ENCODE assay signal across 8 cellular contexts in genomic region chr2:28869494-28870145, GRCh38. TPM values are rescaled to one million over a fixed set of nuclear protein-coding genes. Genes with fewer than 3 reads are reported as not detected.
DNase-seq lines count a peak whose midpoint lies in the region; ATAC-seq and TF ChIP-seq lines count a peak whose summit lies in the region.

No MANE protein-coding gene starts in this region.

- H3K27me3 ChIP-seq in body of pancreas (no peaks in the 10 kb centered on the region), left lung (no peaks in the 10 kb centered on the region)

- TF ChIP-seq POLR2A in body of pancreas (IDR thresholded peaks at IDR 0.05) = no peak

- ATAC-seq in activated CD4-positive, alpha-beta T cell treated with anti-CD3 and anti-CD28 coated beads for 36 hours = peak; percentile 10
- ATAC-seq in body of pancreas (peak; percentile 25), left lung (peak; percentile 49)

- H3K27ac Mint-ChIP-seq in activated CD4-positive, alpha-beta T cell treated with anti-CD3 and anti-CD28 coated beads for 36 hours = peak overlapping the region; percentile 97

- POLR2A ChIA-PET in activated CD4-positive, alpha-beta T cell treated with anti-CD3 and anti-CD28 coated beads for 36 hours (lab: Charles Lee) = interaction anchor here (0.5 to 1.3 kb wide), 6 partner anchors 13 to 118 kb away, joined by 3 to 12 read pairs (median 4); partner anchors contain the start of genes PPP1CB and WDR43
- POLR2A ChIA-PET in HEK293 (lab: Yijun Ruan, JAX) = interaction anchor here (0.7 to 2.3 kb wide), 10 partner anchors 10 to 306 kb away, joined by 3 to 32 read pairs (median 4); partner anchors contain the start of gene WDR43

- peak overlapping the region; percentile 80 for H3K4me3 ChIP-seq in HEK293 (ENCODE audit: low read depth, low read length)
- peak overlapping the region; percentile 67 to 95 for H3K4me3 ChIP-seq in body of pancreas
- H3K4me3 ChIP-seq in left lung = peak overlapping the region; percentile 73 to 93

- CTCF ChIA-PET in activated CD4-positive, alpha-beta T cell treated with anti-CD3 and anti-CD28 coated beads for 36 hours (lab: Charles Lee) = interaction anchor here (0.7 to 2.0 kb wide), 7 partner anchors 9 to 302 kb away, joined by 3 to 8 read pairs (median 3); partner anchors contain the start of gene WDR43
- CTCF ChIA-PET in HEK293 (lab: Yijun Ruan, JAX) = no interaction called here

- H3K27ac ChIP-seq in HEK293 (ENCODE audit: extremely low read depth, low read depth, low read length) (peak overlapping the region; percentile 66), body of pancreas (peak overlapping the region; percentile 68 to 91 (median 77)), left lung (peak overlapping the region; percentile 54 to 73), substantia nigra (ENCODE audit: low read depth, low read length, poor library complexity, severe bottlenecking) (peak overlapping the region; percentile 74)

- intact Hi-C loops in activated CD4-positive, alpha-beta T cell treated with anti-CD3 and anti-CD28 coated beads for 36 hours (cut with DNase I, micrococcal nuclease) = loop anchor here (1.0 to 5.0 kb wide), 8 partner anchors 25 to 1277 kb away; partner anchors contain the start of genes SPDYA (in 2 of the 2), WDR43 (in 2 of the 2), FOSL2 (in 1 of the 2) and PPP1CB (in 1 of the 2)
- intact Hi-C loops in body of pancreas (cut with DNase I) (no loop called here), left lung (cut with DNase I) (no loop called here)

- peaks cover 31% of the 10 kb centered on the region for H3K4me1 Mint-ChIP-seq in activated CD4-positive, alpha-beta T cell treated with anti-CD3 and anti-CD28 coated beads for 36 hours

- TF ChIP-seq CTCF in HEK293 (tag by site-specific recombination; IDR thresholded peaks at IDR 0.05) = no peak
- no peak for TF ChIP-seq CTCF in body of pancreas (IDR thresholded peaks at IDR 0.05)
- no peak for TF ChIP-seq CTCF in left lung (IDR thresholded peaks at IDR 0.05)

- no peaks in the 10 kb centered on the region for H3K9me3 Mint-ChIP-seq in activated CD4-positive, alpha-beta T cell treated with anti-CD3 and anti-CD28 coated beads for 36 hours (ENCODE audit: low read depth)

- peaks cover 17% of the 10 kb centered on the region for H3K36me3 Mint-ChIP-seq in activated CD4-positive, alpha-beta T cell treated with anti-CD3 and anti-CD28 coated beads for 36 hours (ENCODE audit: low read depth)

- 0 out of 2 replicates have a peak, but pooled peaks cover 5% of the 10 kb centered on the region for H3K4me1 ChIP-seq in HEK293 (ENCODE audit: control insufficient read depth, insufficient read depth, low read length)
- peaks cover 32% of the 10 kb centered on the region for H3K4me1 ChIP-seq in body of pancreas
- peaks cover 14 to 34% of the 10 kb centered on the region in 2 donors for H3K4me1 ChIP-seq in left lung

- H3K9me3 ChIP-seq in HEK293 (ENCODE audit: control insufficient read depth, insufficient read depth, low read depth, low read length) = no peaks in the 10 kb centered on the region
- H3K9me3 ChIP-seq in body of pancreas = no peaks in the 10 kb centered on the region
- H3K9me3 ChIP-seq in left lung = no peaks in the 10 kb centered on the region

- H3K4me3 Mint-ChIP-seq in activated CD4-positive, alpha-beta T cell treated with anti-CD3 and anti-CD28 coated beads for 36 hours = peak overlapping the region; percentile 94

- H3K27me3 Mint-ChIP-seq in activated CD4-positive, alpha-beta T cell treated with anti-CD3 and anti-CD28 coated beads for 36 hours = no peaks in the 10 kb centered on the region

- peaks cover 4 to 28% of the 10 kb centered on the region in 2 experiments; a peak in 2 of 3 replicates for H3K36me3 ChIP-seq in HEK293 (ENCODE audit: control insufficient read depth in 2 of 2, insufficient read depth in 1 of 2, low read length in 2 of 2)
- H3K36me3 ChIP-seq in body of pancreas (replicated peaks in 1 of 2; ENCODE audit: insufficient read depth in 1 of 2, low read depth in 2 of 2) = no peaks in the 10 kb centered on the region
- H3K36me3 ChIP-seq in left lung = no peaks in the 10 kb centered on the region

- WGBS in body of pancreas, 2 donors = 0% methylated on average over 25 to 29 of the region's 29 CpGs

- DNase-seq in activated CD4-positive, alpha-beta T cell treated with anti-CD3 and anti-CD28 coated beads for 36 hours = peak; percentile 39
- DNase-seq in activated CD4-positive, alpha-beta T cell treated with anti-CD3 and anti-CD28 coated beads, Interleukin-2, amount 50 U/mL, for 48 hours = no peak
- DNase-seq in NCI-H1105 (lab: John Stamatoyannopoulos, UW) (peak; percentile 37), body of pancreas (peak in 2 of 4 donors; percentile 11 to 13), left lung (peak in 1 of 2 donors; percentile 83), substantia nigra (lab: John Stamatoyannopoulos, UW) (peak in 7 of 49 donors; percentile 16 to 60 (median 48)), GM19238 (ENCODE audit: insufficient read length, low spot score) (no peak)

TF ChIP-seq in HEK293, 187 proteins besides CTCF, POLR2A, EP300 and RAD21:
- 0 out of 2 replicates have a peak, but pooled peaks have one; percentile 18 for TF ChIP-seq ZFP37 (tag by site-specific recombination; IDR thresholded peaks at IDR 0.05)
- TF ChIP-seq ZNF280D (tag by site-specific recombination; IDR thresholded peaks at IDR 0.05) = no peak
TF ChIP-seq in HEK293: peak in this region for 1.

RNA-seq across cellular contexts. Expression of gene TRMT61B, which starts 0.5 kb away (rescaled TPM):
- 10 to 100 TPM; 22.0 to 22.2 TPM for total RNA-seq in activated CD4-positive, alpha-beta T cell treated with anti-CD3 and anti-CD28 coated beads for 36 hours
- total RNA-seq in body of pancreas = 10 to 100 TPM in 1 of 2 donors, 1 to 10 TPM in 1; 9.9 to 15.8 TPM
- 10 to 100 TPM in 1 of 2 donors, 1 to 10 TPM in 1; 10.0 to 13.5 TPM for total RNA-seq in left lung

RNA-seq across cellular contexts. Expression of gene WDR43, which starts 24.8 kb away (rescaled TPM):
- 100 to 1,000 TPM; 109 to 170 TPM for total RNA-seq in activated CD4-positive, alpha-beta T cell treated with anti-CD3 and anti-CD28 coated beads for 36 hours
- total RNA-seq in body of pancreas = 10 to 100 TPM; 15.3 to 21.8 TPM
- total RNA-seq in left lung = 10 to 100 TPM; 30.5 to 45.8 TPM

RNA-seq across cellular contexts. Expression of gene SPDYA, which starts 59.0 kb away (rescaled TPM):
- 1 to 10 TPM in 1 of 2 experiments, under 1 TPM in 1; 0.93 to 1.2 TPM for total RNA-seq in activated CD4-positive, alpha-beta T cell treated with anti-CD3 and anti-CD28 coated beads for 36 hours
- total RNA-seq in body of pancreas = 1 to 10 TPM in 1 of 2 donors, under 1 TPM in 1; 0.26 to 1.6 TPM
- under 1 TPM; 0.55 to 0.65 TPM for total RNA-seq in left lung

Comparison
In these comparisons a context has a peak if more than half of its experiments do, and no peak if none do; other contexts are left out.
1. DNase-seq: peak in activated CD4-positive, alpha-beta T cell treated with anti-CD3 and anti-CD28 coated beads for 36 hours (single experiment) and NCI-H1105 (single experiment); none in activated CD4-positive, alpha-beta T cell treated with anti-CD3 and anti-CD28 coated beads, Interleukin-2, amount 50 U/mL, for 48 hours (0 of 2) and GM19238 (single experiment).
2. intact Hi-C loops: an anchor here in activated CD4-positive, alpha-beta T cell treated with anti-CD3 and anti-CD28 coated beads for 36 hours (1.0 to 5.0 kb wide); none called in body of pancreas and left lung.
3. Peak in every context shown above with its lines, with median percentiles within 50 percentile points of each other: ATAC-seq, H3K27ac ChIP-seq and H3K4me3 ChIP-seq.